8 cellular contexts compared by ENCODE assay signal in the genomic region with DNA sequence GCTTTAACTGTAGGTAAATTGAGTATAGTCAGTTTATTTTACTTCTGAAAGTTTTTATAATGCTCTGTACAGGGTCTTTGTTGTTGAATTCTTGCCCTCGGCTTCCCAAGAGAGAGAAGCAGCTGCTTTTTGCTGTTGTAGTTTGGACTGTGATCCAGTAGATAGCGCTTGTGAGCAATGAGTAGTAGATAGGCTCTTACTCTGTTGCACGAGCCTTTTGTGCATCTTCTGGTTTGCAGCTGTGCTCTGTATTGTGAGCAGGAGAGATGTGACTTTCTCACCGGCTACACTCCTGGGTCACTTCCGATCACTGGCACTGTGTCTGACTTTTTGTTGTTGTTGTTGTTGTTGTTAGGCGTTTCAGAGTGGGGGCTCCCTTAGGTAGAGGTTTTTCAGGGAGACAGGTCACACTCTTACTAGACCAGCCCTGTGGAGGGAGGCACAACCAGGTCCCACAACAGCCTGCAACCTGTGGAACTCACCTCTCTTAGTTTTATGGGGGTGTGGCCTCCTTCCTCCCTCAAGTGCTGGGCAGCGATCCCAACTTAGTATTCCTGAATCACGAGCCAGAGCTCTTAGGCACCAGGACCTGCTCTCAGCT.
DNase-seq lines count a peak whose midpoint lies in the region; ATAC-seq and TF ChIP-seq lines count a peak whose summit lies in the region.

No MANE protein-coding gene starts in this region.

- H3K27ac ChIP-seq in CD4-positive, alpha-beta memory T cell (ENCODE audit: low read depth, low read length), result no peak overlapping the region

- POLR2A ChIA-PET in CD4-positive, alpha-beta memory T cell (lab: Charles Lee; ENCODE audit: partially characterized antibody), result no interaction called here

- peaks cover 0 to 16% (median 3%) of the 10 kb centered on the region in 8 donors for H3K9me3 Mint-ChIP-seq in CD4-positive, alpha-beta memory T cell

- H3K27me3 Mint-ChIP-seq in CD4-positive, alpha-beta memory T cell, result no peaks in the 10 kb centered on the region

- no peaks in the 10 kb centered on the region for H3K27me3 ChIP-seq in CD4-positive, alpha-beta memory T cell (ENCODE audit: insufficient read depth, low read length)

- H3K9me3 ChIP-seq in CD4-positive, alpha-beta memory T cell (ENCODE audit: control insufficient read depth in 1 of 2, low read length in 2 of 2), result no peaks in the 10 kb centered on the region

- H3K4me3 Mint-ChIP-seq in CD4-positive, alpha-beta memory T cell, result no peak overlapping the region

- H3K27ac Mint-ChIP-seq in CD4-positive, alpha-beta memory T cell, result no peak overlapping the region

- intact Hi-C loops in CD4-positive, alpha-beta memory T cell (cut with micrococcal nuclease), result no loop called here

- CTCF ChIA-PET in CD4-positive, alpha-beta memory T cell (lab: Charles Lee; ENCODE audit: partially characterized antibody), result no interaction called here

- no peak overlapping the region for H3K4me3 ChIP-seq in fibroblast of mammary gland (ENCODE audit: control insufficient read depth, low read depth, low read length)
- no peak overlapping the region for H3K4me3 ChIP-seq in CD4-positive, alpha-beta memory T cell (ENCODE audit: low read length in 2 of 2)

- no peaks in the 10 kb centered on the region for H3K4me1 ChIP-seq in CD4-positive, alpha-beta memory T cell (ENCODE audit: insufficient read depth, low read length)

- TF ChIP-seq CTCF in fibroblast of mammary gland (conservative IDR thresholded peaks at IDR 0.05; ENCODE audit: control insufficient read depth, insufficient read depth, low read depth, low read length), result peak; percentile 42

- H3K36me3 Mint-ChIP-seq in CD4-positive, alpha-beta memory T cell, result no peaks in the 10 kb centered on the region

- DNase-seq in AML-193 (lab: John Stamatoyannopoulos, UW), result peak; percentile 39 to 47
- DNase-seq in NOMO-1 treated with dmso at 0.1 percent for 144 hours (lab: John Stamatoyannopoulos, UW; ENCODE audit: unreplicated experiment), result peak; percentile 5
- DNase-seq in fibroblast of mammary gland (ENCODE audit: low read depth), result peak; percentile 24
- DNase-seq in GM19240 (ENCODE audit: insufficient read length, low spot score), result no peak
- DNase-seq in CD4-positive, alpha-beta memory T cell, result no peak
- DNase-seq in NCI-H226, result no peak

- no peaks in the 10 kb centered on the region for H3K36me3 ChIP-seq in CD4-positive, alpha-beta memory T cell (ENCODE audit: insufficient read depth, low read length)

- ATAC-seq in GM19023 (IDR thresholded peaks at IDR 0.05; ENCODE audit: unreplicated experiment) (peak; percentile 80), HG03097 (IDR thresholded peaks at IDR 0.05; ENCODE audit: low FRiP score, unreplicated experiment) (peak; percentile 92)

- no peaks in the 10 kb centered on the region for H3K4me1 Mint-ChIP-seq in CD4-positive, alpha-beta memory T cell

Comparison
In these comparisons a context has a peak if more than half of its experiments do, and no peak if none do; other contexts are left out.
1. DNase-seq: peak in AML-193 (2 of 2), NOMO-1 treated with dmso at 0.1 percent for 144 hours (single experiment) and fibroblast of mammary gland (single experiment); none in GM19240 (single experiment), CD4-positive, alpha-beta memory T cell (0 of 5) and NCI-H226 (single experiment).